ENCODE assay signal across 8 cellular contexts in genomic region chr17:58082341-58082869, GRCh38. TPM values are rescaled to one million over a fixed set of nuclear protein-coding genes. Genes with fewer than 3 reads are reported as not detected.
A peak's percentile ranks its signal among the peaks of the same experiment; 100 is the strongest.
DNase-seq lines count a peak whose midpoint lies in the region; ATAC-seq and TF ChIP-seq lines count a peak whose summit lies in the region.

No MANE protein-coding gene starts in this region.

- H3K27ac Mint-ChIP-seq in brain = peak overlapping the region; percentile 73 to 99 (median 98)

- WGBS in heart right ventricle, 2 donors = 74 to 76% methylated on average over 10 of the region's 10 CpGs

- TF ChIP-seq CTCF in heart right ventricle (IDR thresholded peaks at IDR 0.05) = no peak
- TF ChIP-seq CTCF in brain (conservative IDR thresholded peaks at IDR 0.05) = no peak
- no peak for TF ChIP-seq CTCF in upper lobe of right lung (IDR thresholded peaks at IDR 0.05)

- H3K4me1 Mint-ChIP-seq in brain = peaks cover 59% of the 10 kb centered on the region

- H3K9me3 Mint-ChIP-seq in brain = no peaks in the 10 kb centered on the region

- H3K4me1 ChIP-seq in heart right ventricle = peaks cover 3 to 40% (median 35%) of the 10 kb centered on the region in 9 donors
- peaks cover 33% of the 10 kb centered on the region for H3K4me1 ChIP-seq in muscle layer of colon (ENCODE audit: insufficient read depth, low read length)
- peaks cover 29% of the 10 kb centered on the region for H3K4me1 ChIP-seq in upper lobe of right lung

- H3K36me3 ChIP-seq in heart right ventricle = peaks cover 0 to 24% (median 6%) of the 10 kb centered on the region in 9 donors
- peaks cover 6% of the 10 kb centered on the region for H3K36me3 ChIP-seq in muscle layer of colon (ENCODE audit: insufficient read depth, low read length)
- H3K36me3 ChIP-seq in upper lobe of right lung = peaks cover 19% of the 10 kb centered on the region

- peak overlapping the region; percentile 80 to 83 (median 83) for H3K4me3 Mint-ChIP-seq in brain

- H3K27ac ChIP-seq in heart right ventricle = peak overlapping the region; percentile 7 to 99 (median 82)
- H3K27ac ChIP-seq in muscle layer of colon (ENCODE audit: low read depth, low read length) = peak overlapping the region; percentile 47
- peak overlapping the region; percentile 75 for H3K27ac ChIP-seq in upper lobe of right lung

- intact Hi-C loops in heart right ventricle (cut with DNase I) = loop anchor here in 8 of 10 donors (2.0 to 10.0 kb wide), 5 partner anchors 68 to 228 kb away; partner anchors contain the start of genes MRPS23 (in 4 of the 8) and SRSF1 (in 4 of the 8)
- intact Hi-C loops in Right ventricle myocardium superior (cut with DNase I) = no loop called here
- intact Hi-C loops in upper lobe of right lung (cut with DNase I) = no loop called here

- H3K4me3 ChIP-seq in heart right ventricle = peak overlapping the region in 9 of 10 donors; percentile 11 to 100 (median 96)
- peak overlapping the region in 1 of 2 donors; percentile 51 for H3K4me3 ChIP-seq in muscle layer of colon (ENCODE audit: low read depth in 1 of 2, low read length in 2 of 2)
- H3K4me3 ChIP-seq in upper lobe of right lung = peak overlapping the region; percentile 17

- peaks cover 0 to 5% (median 0%) of the 10 kb centered on the region in 7 donors for H3K27me3 ChIP-seq in heart right ventricle
- no peaks in the 10 kb centered on the region for H3K27me3 ChIP-seq in muscle layer of colon (ENCODE audit: control insufficient read depth in 1 of 2, insufficient read depth in 2 of 2, low read length in 2 of 2)
- H3K27me3 ChIP-seq in upper lobe of right lung = no peaks in the 10 kb centered on the region

- DNase-seq in heart right ventricle (no peak), Right ventricle myocardium superior (no peak), upper lobe of right lung (no peak), NAMALWA (ENCODE audit: low spot score) (no peak)
- no peak for DNase-seq in stimulated activated CD4-positive, alpha-beta T cell treated with anti-CD3 and anti-CD28 coated beads, Interleukin-2, amount 100 ng/mL, for 48 hours

- H3K9ac ChIP-seq in muscle layer of colon (ENCODE audit: low read length) = no peak overlapping the region

- H3K9me3 ChIP-seq in heart right ventricle (no peaks in the 10 kb centered on the region), muscle layer of colon (ENCODE audit: low read length) (no peaks in the 10 kb centered on the region), upper lobe of right lung (no peaks in the 10 kb centered on the region)

- H3K36me3 Mint-ChIP-seq in brain = peaks cover 28% of the 10 kb centered on the region

- ATAC-seq in heart right ventricle (no peak), Right ventricle myocardium superior (ENCODE audit: poor library complexity) (no peak), upper lobe of right lung (no peak), GM21717 (IDR thresholded peaks at IDR 0.05; ENCODE audit: unreplicated experiment) (no peak)

- peaks cover 12% of the 10 kb centered on the region for H3K27me3 Mint-ChIP-seq in brain

RNA-seq across cellular contexts. Expression of gene DYNLL2, which starts 0.8 kb away (rescaled TPM):
- total RNA-seq in heart right ventricle = 100 to 1,000 TPM in 2 of 10 donors, 10 to 100 TPM in 8; 73.4 to 105 (median 83.5) TPM
- 10 to 100 TPM; 45.3 to 46.1 TPM for polyA plus RNA-seq in heart right ventricle
- 81.5 TPM for total RNA-seq in Right ventricle myocardium superior
- polyA plus RNA-seq in brain (ENCODE audit: insufficient read depth, low read depth, low replicate concordance) = 99.4 TPM
- 37.8 TPM for total RNA-seq in upper lobe of right lung

Comparison
In these comparisons a context has a peak if more than half of its experiments do, and no peak if none do; other contexts are left out.
1. intact Hi-C loops: an anchor here in heart right ventricle (2.0 to 10.0 kb wide); none called in Right ventricle myocardium superior and upper lobe of right lung.